Comparison of ENCODE assay signal across 21 cellular contexts in the genomic region with DNA sequence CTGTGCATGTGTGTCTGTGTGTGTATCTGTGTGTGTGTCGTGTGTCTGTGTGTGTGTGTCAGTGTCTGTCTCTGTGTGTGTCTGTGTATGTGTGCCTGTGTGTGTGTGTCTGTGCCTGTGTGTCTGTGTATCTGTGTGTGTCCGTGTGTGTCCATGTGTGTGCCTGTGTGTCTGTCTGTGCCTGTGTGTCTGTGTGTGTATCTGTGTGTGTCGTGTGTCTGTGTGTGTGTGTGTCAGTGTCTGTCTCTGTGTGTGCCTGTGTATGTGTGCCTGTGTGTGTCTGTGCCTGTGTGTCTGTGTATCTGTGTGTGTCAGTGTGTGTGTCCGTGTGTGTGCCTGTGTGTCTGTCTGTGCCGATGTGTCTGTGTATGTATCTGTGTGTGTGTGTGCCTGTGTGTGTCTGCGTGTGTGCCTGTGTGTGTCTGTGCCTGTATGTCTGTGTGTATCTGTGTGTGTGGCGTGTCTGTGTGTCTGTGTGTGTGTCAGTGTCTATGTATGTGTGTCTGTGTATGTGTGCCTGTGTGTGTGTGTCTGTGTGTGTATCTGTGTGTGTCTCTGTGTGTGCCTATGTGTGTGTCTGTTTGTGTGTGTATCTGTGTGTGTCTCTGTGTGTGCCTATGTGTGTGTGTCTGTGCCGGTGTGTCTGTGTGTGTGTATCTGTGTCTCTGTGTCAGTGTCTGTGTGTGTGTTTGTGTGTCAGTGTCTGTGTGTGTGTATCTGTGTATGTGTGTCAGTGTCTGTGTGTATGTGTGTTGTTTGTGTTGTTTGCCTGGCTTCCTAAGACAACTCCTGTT. TPM values are rescaled to one million over a fixed set of nuclear protein-coding genes. Genes with fewer than 3 reads are reported as not detected.
DNase-seq lines count a peak whose midpoint lies in the region; ATAC-seq, FAIRE-seq and TF ChIP-seq lines count a peak whose summit lies in the region.
"Had no signal": no experiment of that assay in that cellular context is flagged by ENCODE, and none has a peak within 500 bp of the region (broad histone marks: within the 10 kb centered on the region; RNA-seq: fewer than 3 reads in every experiment).

No MANE protein-coding gene starts in this region.

- H3K79me1 ChIP-seq in trophoblast cell (ENCODE audit: low read length), result no peaks in the 10 kb centered on the region

- no peak overlapping the region for H3K4me2 ChIP-seq in trophoblast cell (ENCODE audit: low read length)

- peak overlapping the region; percentile 8 for H3K23ac ChIP-seq in trophoblast cell (ENCODE audit: low read length)

- H3K4me1 ChIP-seq in esophagus muscularis mucosa (peaks cover 6 to 24% (median 18%) of the 10 kb centered on the region in 4 donors), trophoblast cell (ENCODE audit: control insufficient read depth in 1 of 2, insufficient read depth in 2 of 2, low read length in 2 of 2) (no peaks in the 10 kb centered on the region)

- H4K12ac ChIP-seq in trophoblast cell (ENCODE audit: low read depth, low read length), result no peak overlapping the region

- ATAC-seq in GM18861 (IDR thresholded peaks at IDR 0.05; ENCODE audit: unreplicated experiment), result no peak
- no peak for ATAC-seq in GM21529 (IDR thresholded peaks at IDR 0.05; ENCODE audit: unreplicated experiment)

- no peak overlapping the region for H2AK5ac ChIP-seq in trophoblast cell (ENCODE audit: low read length)

- no peak overlapping the region for H4K8ac ChIP-seq in trophoblast cell (ENCODE audit: low read depth, low read length)

- 91% methylated on average over 7 of the region's 8 CpGs for WGBS in esophagus muscularis mucosa
- no CpG with 5 or more reads among the region's 8 CpGs for WGBS in trophoblast cell (ENCODE audit: extremely low coverage, insufficient coverage, insufficient read length)

- no peak overlapping the region for H3K18ac ChIP-seq in trophoblast cell (ENCODE audit: low read length)

- H3K79me2 ChIP-seq in trophoblast cell (ENCODE audit: control insufficient read depth, insufficient read depth, low read length, poor library complexity), result no peaks in the 10 kb centered on the region

- TF ChIP-seq EP300 in esophagus muscularis mucosa (IDR thresholded peaks at IDR 0.05), result no peak

- no peak overlapping the region for H3K9ac ChIP-seq in trophoblast cell (ENCODE audit: low read length)
- H3K9ac ChIP-seq: GM23248 had no signal

- no peak for TF ChIP-seq CTCF in esophagus muscularis mucosa (IDR thresholded peaks at IDR 0.05)

- H3K4ac ChIP-seq in trophoblast cell (ENCODE audit: low read depth, low read length), result no peak overlapping the region

- intact Hi-C loops in esophagus muscularis mucosa (cut with DNase I), result no loop called here

- H2BK5ac ChIP-seq in trophoblast cell (ENCODE audit: low read depth, low read length, poor library complexity), result no peak overlapping the region

- FAIRE-seq in GM12892 (lab: Jason Lieb, UNC), result peak; percentile 69
- FAIRE-seq in HTR-8/SVneo (lab: Jason Lieb, UNC), result peak; percentile 99
- FAIRE-seq: RCC 7860 had no signal

- H2BK120ac ChIP-seq in trophoblast cell (ENCODE audit: insufficient read depth, low read length, poor library complexity), result no peak overlapping the region

- no peak for DNase-seq in GM12892 (ENCODE audit: insufficient read length)
- no peak for DNase-seq in HTR-8/SVneo (ENCODE audit: insufficient read length, low spot score)
- DNase-seq in esophagus muscularis mucosa (ENCODE audit: extremely low spot score), result peak; percentile 79
- no peak for DNase-seq in trophoblast cell
- no peak for DNase-seq in NCI-H1105 treated with DMSO at 0.1 percent for 48 hours (lab: John Stamatoyannopoulos, UW)
- DNase-seq: COR-L47, DMS153, EL, GM23248, Karpas-422, MM.1S, NCI-H1105, NCI-H1694 treated with DMSO at 0.1 percent for 48 hours, NCI-H2107, NCI-H2227 treated with DMSO at 0.1 percent for 48 hours, NCI-H526 treated with DMSO at 0.1 percent for 48 hours, Right ventricle myocardium superior had no signal

- H3K9me3 ChIP-seq in esophagus muscularis mucosa (no peaks in the 10 kb centered on the region), trophoblast cell (ENCODE audit: insufficient read depth, low read depth, low read length) (peaks cover 6% of the 10 kb centered on the region)

- H3K27ac ChIP-seq in esophagus muscularis mucosa (replicated peaks in 1 of 4) (no peak overlapping the region), trophoblast cell (ENCODE audit: low read depth, low read length) (no peak overlapping the region)
- H3K27ac ChIP-seq: GM23248, SK-N-MC had no signal

- H3K4me3 ChIP-seq in esophagus muscularis mucosa (no peak overlapping the region), trophoblast cell (ENCODE audit: low read depth, low read length) (peak overlapping the region; percentile 29)
- H3K4me3 ChIP-seq: GM23248, SK-N-MC had no signal

- peaks cover 0 to 4% (median 0%) of the 10 kb centered on the region in 4 donors for H3K36me3 ChIP-seq in esophagus muscularis mucosa
- no peaks in the 10 kb centered on the region for H3K36me3 ChIP-seq in trophoblast cell (ENCODE audit: control insufficient read depth in 1 of 2, insufficient read depth in 2 of 2, low read length in 2 of 2)

- H3K27me3 ChIP-seq in esophagus muscularis mucosa (no peaks in the 10 kb centered on the region), trophoblast cell (ENCODE audit: insufficient read depth, low read length) (no peaks in the 10 kb centered on the region)

- H2AFZ ChIP-seq in trophoblast cell (ENCODE audit: insufficient read depth, low read length, poor library complexity), result no peak overlapping the region
- H2AFZ ChIP-seq: GM23248 had no signal

- H2BK12ac ChIP-seq in trophoblast cell (ENCODE audit: low read length), result no peak overlapping the region

- TF ChIP-seq POLR2A in GM12892 (IDR thresholded peaks at IDR 0.05; ENCODE audit: low read depth, low read length) (no peak), esophagus muscularis mucosa (IDR thresholded peaks at IDR 0.05; ENCODE audit: low read depth) (no peak)

- no peak overlapping the region for H4K91ac ChIP-seq in trophoblast cell (ENCODE audit: low read depth, low read length)

- no peak overlapping the region for H3K14ac ChIP-seq in trophoblast cell (ENCODE audit: low read length)

RNA-seq across cellular contexts. Expression of gene SNPH, which starts 11.6 kb away (rescaled TPM):
- polyA plus RNA-seq in GM12892 (2012; ENCODE audit: missing spikeins), result 0.04 TPM
- total RNA-seq in esophagus muscularis mucosa, result 10 to 100 TPM in 3 of 4 donors, 1 to 10 TPM in 1; 9.6 to 29.5 (median 17.3) TPM
- polyA plus RNA-seq in trophoblast cell (2013), result 0.32 and 0.42 TPM in 2 replicates

RNA-seq across cellular contexts. Expression of gene SDCBP2, which starts 51.2 kb away (rescaled TPM):
- polyA plus RNA-seq in GM12892 (2012; ENCODE audit: missing spikeins), result 1.1 TPM
- total RNA-seq in esophagus muscularis mucosa, result 1 to 10 TPM; 2.1 to 6.2 (median 4.1) TPM
- 1.6 and 1.8 TPM in 2 replicates for polyA plus RNA-seq in trophoblast cell (2013)

RNA-seq across cellular contexts. Expression of gene RAD21L1, which starts 51.9 kb away (rescaled TPM):
- polyA plus RNA-seq in GM12892 (2012; ENCODE audit: missing spikeins), result not detected
- not detected for total RNA-seq in esophagus muscularis mucosa
- polyA plus RNA-seq in trophoblast cell (2013), result 0.10 and 0.14 TPM in 2 replicates
- total RNA-seq: GM23248, Right ventricle myocardium superior had no signal
